ENCODE assay signal across 10 cellular contexts in the genomic region with DNA sequence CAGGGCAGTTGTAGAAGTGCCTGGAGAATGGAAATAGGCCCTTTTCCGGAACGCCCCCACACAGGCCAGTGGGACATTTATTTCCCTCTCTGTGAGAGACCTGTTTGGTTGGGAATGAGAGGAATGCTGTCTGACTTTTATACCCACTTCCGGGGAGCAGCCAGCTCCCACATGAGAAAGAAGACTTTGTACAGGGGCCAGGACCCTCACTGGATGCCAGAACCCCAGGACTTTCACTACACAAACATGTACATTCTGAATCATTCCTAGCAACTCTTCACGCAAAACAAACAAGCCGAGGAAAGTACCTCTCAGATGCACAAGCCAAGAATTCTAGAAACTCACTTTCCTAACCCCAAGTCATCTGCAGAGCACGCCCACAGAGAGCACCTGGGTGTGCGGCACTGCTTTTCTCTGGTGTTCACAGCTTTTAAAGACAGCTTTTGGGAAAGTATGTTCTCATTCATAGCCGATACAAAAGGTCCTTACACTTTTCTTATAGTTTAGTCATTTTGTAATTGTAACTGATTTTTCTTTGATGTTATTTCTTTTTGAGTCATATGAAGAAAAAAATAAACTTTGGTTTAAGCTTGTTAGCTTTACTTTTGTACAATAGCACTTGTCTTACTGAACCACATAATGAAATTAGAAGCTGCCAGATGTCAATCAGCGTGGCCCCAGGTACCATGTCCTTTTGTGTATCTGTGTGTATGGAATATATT.
DNase-seq lines count a peak whose midpoint lies in the region; ATAC-seq and TF ChIP-seq lines count a peak whose summit lies in the region.
"Had no signal": no experiment of that assay in that cellular context is flagged by ENCODE, and none has a peak within 500 bp of the region (broad histone marks: within the 10 kb centered on the region; RNA-seq: fewer than 3 reads in every experiment).

No MANE protein-coding gene starts in this region.

- H3K4me1 Mint-ChIP-seq in activated T-helper 17 cell treated with anti-CD3 and anti-CD28 coated beads, Interleukin-2, amount 50 U/mL, for 72 hours: peaks cover 19% of the 10 kb centered on the region
- H3K4me1 Mint-ChIP-seq: activated naive CD8-positive, alpha-beta T cell treated with anti-CD3 and anti-CD28 coated beads, Interleukin-2, amount 10 ng/mL, durations not matched to agents 7 days and 5 days had no signal

- H3K27ac ChIP-seq in prostate gland: no peak overlapping the region

- no peaks in the 10 kb centered on the region for H3K27me3 ChIP-seq in prostate gland (replicated peaks; ENCODE audit: insufficient read depth)

- intact Hi-C loops in prostate gland (cut with DNase I): no loop called here

- peak overlapping the region; percentile 55 for H3K4me3 Mint-ChIP-seq in activated T-helper 17 cell treated with anti-CD3 and anti-CD28 coated beads, Interleukin-2, amount 50 U/mL, for 72 hours
- H3K4me3 Mint-ChIP-seq: activated naive CD8-positive, alpha-beta T cell treated with anti-CD3 and anti-CD28 coated beads, Interleukin-2, amount 10 ng/mL, durations not matched to agents 7 days and 5 days had no signal

- no peak for TF ChIP-seq POLR2A in prostate gland (IDR thresholded peaks at IDR 0.05)

- H3K9me3 Mint-ChIP-seq in activated T-helper 17 cell treated with anti-CD3 and anti-CD28 coated beads, Interleukin-2, amount 50 U/mL, for 72 hours: no peaks in the 10 kb centered on the region

- H3K4me3 ChIP-seq in prostate gland: no peak overlapping the region
- H3K4me3 ChIP-seq: HAP-1 had no signal

- ATAC-seq in GM18520 (IDR thresholded peaks at IDR 0.05; ENCODE audit: unreplicated experiment) (peak; percentile 84), HG02938 (IDR thresholded peaks at IDR 0.05; ENCODE audit: unreplicated experiment) (peak; percentile 85)
- peak; percentile 93 for ATAC-seq in activated T-helper 17 cell treated with anti-CD3 and anti-CD28 coated beads, Interleukin-2, amount 50 U/mL, for 72 hours (replicated peaks)

- peaks cover 6% of the 10 kb centered on the region for H3K27me3 Mint-ChIP-seq in activated T-helper 17 cell treated with anti-CD3 and anti-CD28 coated beads, Interleukin-2, amount 50 U/mL, for 72 hours

- no peaks in the 10 kb centered on the region for H3K4me1 ChIP-seq in prostate gland (replicated peaks)
- H3K4me1 ChIP-seq: HAP-1 had no signal

- TF ChIP-seq CTCF in prostate gland (IDR thresholded peaks at IDR 0.05): no peak

- WGBS in prostate gland: 42% methylated on average over 9 of the region's 9 CpGs

- no peaks in the 10 kb centered on the region for H3K9me3 ChIP-seq in prostate gland
- H3K9me3 ChIP-seq: HAP-1 had no signal

- DNase-seq in prostate gland (ENCODE audit: low spot score) (peak; percentile 56), DMS53 (lab: John Stamatoyannopoulos, UW) (no peak), NCI-H1694 treated with DMSO at 0.1 percent for 48 hours (lab: John Stamatoyannopoulos, UW) (no peak), NCI-H1105 (lab: John Stamatoyannopoulos, UW) (no peak)
- no peak for DNase-seq in NK-92 treated with Interleukin-12 subunit alpha and Interleukin-12 subunit beta, amount 100 ng/mL, for 24 hours (lab: John Stamatoyannopoulos, UW)
- DNase-seq: activated naive CD8-positive, alpha-beta T cell treated with anti-CD3 and anti-CD28 coated beads, Interleukin-2, amount 10 ng/mL, durations not matched to agents 7 days and 5 days had no signal

- no peaks in the 10 kb centered on the region for H3K36me3 ChIP-seq in prostate gland
- H3K36me3 ChIP-seq: HAP-1 had no signal

- peak overlapping the region; percentile 96 for H3K27ac Mint-ChIP-seq in activated T-helper 17 cell treated with anti-CD3 and anti-CD28 coated beads, Interleukin-2, amount 50 U/mL, for 72 hours
- H3K27ac Mint-ChIP-seq: activated naive CD8-positive, alpha-beta T cell treated with anti-CD3 and anti-CD28 coated beads, Interleukin-2, amount 10 ng/mL, durations not matched to agents 7 days and 5 days had no signal

- no peaks in the 10 kb centered on the region for H3K36me3 Mint-ChIP-seq in activated T-helper 17 cell treated with anti-CD3 and anti-CD28 coated beads, Interleukin-2, amount 50 U/mL, for 72 hours (ENCODE audit: low read depth)
